8 cellular contexts compared by ENCODE assay signal in the genomic region with DNA sequence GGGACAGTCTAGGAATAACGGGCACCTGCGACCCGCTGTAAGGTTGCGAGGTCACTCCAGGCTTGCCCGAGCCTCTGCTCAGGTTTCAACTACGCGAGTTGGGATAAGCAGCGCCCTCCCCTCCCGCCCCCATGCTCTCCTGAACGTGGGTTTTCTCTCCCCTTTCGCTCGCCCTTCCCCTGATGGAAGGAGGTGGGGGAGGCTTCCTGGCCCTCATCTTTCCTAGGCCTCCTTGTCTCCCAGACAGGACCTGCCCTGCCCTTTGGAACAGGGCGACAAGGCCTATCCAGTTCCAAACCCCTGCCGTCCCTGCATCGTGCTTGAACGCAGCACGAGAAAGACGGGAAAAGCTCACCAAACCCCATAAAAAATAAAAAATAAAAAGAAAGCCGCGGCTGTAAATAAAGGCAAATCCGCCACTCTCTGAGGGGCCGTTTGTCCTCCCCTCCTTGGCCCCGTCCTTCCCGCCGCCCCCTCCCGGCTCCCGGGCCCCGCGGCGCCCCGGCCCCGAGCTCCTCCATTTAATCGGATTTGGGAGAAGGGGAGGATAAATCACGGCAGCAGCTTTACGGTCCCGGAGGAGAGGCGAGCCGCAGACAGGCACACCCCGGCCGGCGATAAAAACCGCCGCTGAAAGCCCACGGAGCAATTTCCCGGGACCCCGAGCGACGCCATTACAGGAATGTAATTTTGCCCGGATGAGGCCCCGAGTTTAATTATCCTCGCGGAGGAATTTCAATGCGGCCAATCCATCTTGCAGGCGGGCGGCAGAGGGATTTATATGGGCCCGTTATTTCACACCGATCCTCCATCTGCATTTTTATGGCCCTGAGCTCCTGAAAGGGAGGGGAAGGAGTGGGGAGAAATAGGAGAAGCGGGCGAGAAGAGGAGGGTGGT. TPM values are rescaled to one million over a fixed set of nuclear protein-coding genes. Genes with fewer than 3 reads are reported as not detected.
DNase-seq lines count a peak whose midpoint lies in the region; ATAC-seq, FAIRE-seq and TF ChIP-seq lines count a peak whose summit lies in the region.

No MANE protein-coding gene starts in this region.

- intact Hi-C loops in PC-3 (cut with micrococcal nuclease), result loop anchor here (1.0 to 2.0 kb wide), 5 partner anchors 18 to 134 kb away; a partner anchor contains a TSS
- intact Hi-C loops in K562 (cut with micrococcal nuclease), result loop anchor here (1.0 to 2.0 kb wide), 3 partner anchors 50 to 134 kb away; a partner anchor contains a TSS

- no peak for DNase-seq in PC-3
- DNase-seq in K562 (ENCODE audit: extremely low read depth in 1 of 4, low spot score in 3 of 4), result no peak
- no peak for DNase-seq in iPS DF 6.9 (ENCODE audit: low read depth, low spot score)
- no peak for DNase-seq in NCI-H2081 (lab: John Stamatoyannopoulos, UW)

- H2AFZ ChIP-seq in PC-3 (ENCODE audit: low read length), result peak overlapping the region; percentile 93
- H2AFZ ChIP-seq in K562 (ENCODE audit: low read depth, low read length), result peak overlapping the region; percentile 94

- no peaks in the 10 kb centered on the region for H4K20me1 ChIP-seq in PC-3 (ENCODE audit: low read length)
- H4K20me1 ChIP-seq in K562 (replicated peaks; ENCODE audit: control insufficient read depth, insufficient read depth, low read length), result no peaks in the 10 kb centered on the region

- in situ Hi-C loops in K562 (cut with MboI), result loop anchor here (5.0 kb wide), 1 partner anchor 135 kb away; no protein-coding TSS in a partner anchor

- H3K9me3 ChIP-seq in PC-3 (ENCODE audit: low read length) (no peaks in the 10 kb centered on the region), K562 (replicated peaks; ENCODE audit: control insufficient read depth, insufficient read depth, low read depth, low read length) (no peaks in the 10 kb centered on the region), iPS DF 6.9 (ENCODE audit: control insufficient read depth, insufficient read depth, low read length) (no peaks in the 10 kb centered on the region)

- H3K79me2 ChIP-seq in PC-3 (ENCODE audit: low read length) (peaks cover 20% of the 10 kb centered on the region), K562 (ENCODE audit: control insufficient read depth, insufficient read depth, low read length) (peaks cover 35% of the 10 kb centered on the region)

- H3K4me3 ChIP-seq in GM12875 (ENCODE audit: low read depth, low read length), result peak overlapping the region; percentile 55
- H3K4me3 ChIP-seq in PC-3 (ENCODE audit: low read length), result peak overlapping the region; percentile 59
- H3K4me3 ChIP-seq in K562, result no peak overlapping the region
- peak overlapping the region; percentile 35; the same call in 1 of the 2 replicates for H3K4me3 ChIP-seq in iPS DF 6.9 (ENCODE audit: low read length)
- H3K4me3 ChIP-seq in rectal smooth muscle tissue (ENCODE audit: low read length), result peak overlapping the region; percentile 86

- no peaks in the 10 kb centered on the region for H3K9me2 ChIP-seq in PC-3 (replicated peaks; ENCODE audit: low read length)

- H3K27me3 ChIP-seq in PC-3 (ENCODE audit: low read length), result no peaks in the 10 kb centered on the region
- H3K27me3 ChIP-seq in K562 (ENCODE audit: control insufficient read depth in 2 of 2, insufficient read depth in 2 of 2, low read length in 2 of 2), result peaks cover 0 to 4% of the 10 kb centered on the region in 2 experiments; a peak in 2 of 5 replicates
- H3K27me3 ChIP-seq in iPS DF 6.9 (ENCODE audit: control insufficient read depth, insufficient read depth, low read length), result no peaks in the 10 kb centered on the region
- H3K27me3 ChIP-seq in rectal smooth muscle tissue (ENCODE audit: control insufficient read depth, insufficient read depth, low read length), result no peaks in the 10 kb centered on the region

- no peaks in the 10 kb centered on the region for H3K9me1 ChIP-seq in K562 (ENCODE audit: control insufficient read depth, insufficient read depth, low read length)

- TF ChIP-seq RAD21 in K562 (CRISPR knock-in tag; conservative IDR thresholded peaks at IDR 0.05 in 1 of 2, IDR thresholded peaks at IDR 0.05 in 1 of 2), result no peak

- BruUV-seq in PC-3 (replicated peaks; lab: Mats Ljungman, UMichigan) (TSS peak; percentile 91), K562 (replicated peaks; lab: Mats Ljungman, UMichigan) (no TSS peak)

- no peak; the same call in 1 of the 2 replicates for ATAC-seq in PC-3
- no peak for ATAC-seq in K562
- no peak for ATAC-seq in GM21381 (IDR thresholded peaks at IDR 0.05; ENCODE audit: unreplicated experiment)
- ATAC-seq in GM19467 (IDR thresholded peaks at IDR 0.05; ENCODE audit: unreplicated experiment), result no peak

- H3K27ac ChIP-seq in PC-3 (ENCODE audit: low read length), result no peak overlapping the region
- no peak overlapping the region for H3K27ac ChIP-seq in K562 (ENCODE audit: extremely low read depth, low read depth, low read length)
- no peak overlapping the region for H3K27ac ChIP-seq in iPS DF 6.9 (ENCODE audit: low read length)
- H3K27ac ChIP-seq in rectal smooth muscle tissue (ENCODE audit: low read depth, low read length), result peak overlapping the region; percentile 97

- H3K9ac ChIP-seq in PC-3 (ENCODE audit: low read length) (peak overlapping the region; percentile 43; the same call in 1 of the 2 replicates), K562 (ENCODE audit: insufficient read depth in 1 of 2, low read depth in 2 of 2, low read length in 2 of 2) (peak overlapping the region in 1 of 2 experiments; percentile 97; a peak in 1 of 4 replicates), rectal smooth muscle tissue (ENCODE audit: low read length) (peak overlapping the region; percentile 71)

- peaks cover 5% of the 10 kb centered on the region; the same call in 1 of the 2 replicates for H3K36me3 ChIP-seq in PC-3 (ENCODE audit: low read depth, low read length)
- H3K36me3 ChIP-seq in K562 (ENCODE audit: control insufficient read depth, insufficient read depth, low read length), result peaks cover 30% of the 10 kb centered on the region
- no peaks in the 10 kb centered on the region; the same call in 1 of the 2 replicates for H3K36me3 ChIP-seq in iPS DF 6.9 (ENCODE audit: control insufficient read depth, insufficient read depth, low read length)
- peaks cover 3% of the 10 kb centered on the region for H3K36me3 ChIP-seq in rectal smooth muscle tissue (ENCODE audit: control insufficient read depth, insufficient read depth, low read length)

- no peaks in the 10 kb centered on the region for H3F3A ChIP-seq in PC-3 (ENCODE audit: low read length, unreplicated experiment)

- 92% methylated on average over 37 of the region's 59 CpGs for WGBS in K562 (ENCODE audit: insufficient coverage, low coverage, missing lambda C conversion rate)
- no CpG with 5 or more reads among the region's 59 CpGs for WGBS in iPS DF 6.9 (ENCODE audit: insufficient coverage, insufficient read length)

- TF ChIP-seq EP300 in K562 (IDR thresholded peaks at IDR 0.05; ENCODE audit: low read length), result no peak

- H3K4me2 ChIP-seq in PC-3 (ENCODE audit: low read length), result peak overlapping the region; percentile 80
- H3K4me2 ChIP-seq in K562 (ENCODE audit: insufficient read depth, low read length), result peak overlapping the region; percentile 71; the same call in 1 of the 2 replicates

- no peak for TF ChIP-seq POLR2A in K562 (conservative IDR thresholded peaks at IDR 0.05)

- no peak for FAIRE-seq in K562 (lab: Jason Lieb, UNC)

- H3K4me1 ChIP-seq in PC-3 (ENCODE audit: insufficient read depth, low read length), result peaks cover 16% of the 10 kb centered on the region
- peaks cover 8 to 9% of the 10 kb centered on the region in 2 experiments; a peak in 3 of 5 replicates for H3K4me1 ChIP-seq in K562 (replicated peaks in 1 of 2; ENCODE audit: control insufficient read depth in 2 of 2, insufficient read depth in 2 of 2, low read length in 2 of 2)
- H3K4me1 ChIP-seq in iPS DF 6.9 (ENCODE audit: control insufficient read depth, insufficient read depth, low read length), result peaks cover 3% of the 10 kb centered on the region
- H3K4me1 ChIP-seq in rectal smooth muscle tissue (ENCODE audit: control insufficient read depth, insufficient read depth, low read length), result peaks cover 22% of the 10 kb centered on the region

- TF ChIP-seq CTCF in GM12875 (IDR thresholded peaks at IDR 0.05; ENCODE audit: borderline replicate concordance, insufficient read depth, low read depth, low read length) (no peak), PC-3 (conservative IDR thresholded peaks at IDR 0.05; ENCODE audit: low read depth, low read length) (no peak), K562 (IDR thresholded peaks at IDR 0.05 in 2 of 3, conservative IDR thresholded peaks at IDR 0.05 in 1 of 3; ENCODE audit: insufficient read depth in 2 of 3, low read depth in 1 of 3, low read length in 3 of 3) (no peak)

- CTCF ChIA-PET in PC-3 (lab: Charles Lee), result interaction anchor here (0.6 to 0.7 kb wide), 2 partner anchors 28 to 354 kb away, joined by 4 read pairs; no protein-coding TSS in a partner anchor
- CTCF ChIA-PET in K562 (lab: Yijun Ruan, JAX; ENCODE audit: low intra/inter-chr PET ratio), result interaction anchor here (0.6 to 4.4 kb wide), 5 partner anchors 51 to 144 kb away, joined by 4 to 59 read pairs (median 8); a partner anchor contains a TSS

- POLR2A ChIA-PET in PC-3 (lab: Charles Lee; ENCODE audit: unreplicated experiment), result no interaction called here
- POLR2A ChIA-PET in K562 (lab: Yijun Ruan, JAX), result interaction anchor here (0.7 to 2.8 kb wide), 8 partner anchors 8 to 134 kb away, joined by 3 to 14 read pairs (median 4); no protein-coding TSS in a partner anchor

RNA-seq across cellular contexts. Expression of a gene that starts 1.1 kb away (rescaled TPM):
- total RNA-seq in PC-3 (2014; rRNA removed) (244 and 322 TPM in 2 replicates), K562 (2014; rRNA removed) (314 and 449 TPM in 2 replicates), K562 (2014; rRNA removed; fragmentation: Illumina TruSeq; extraction: Trizol) (338 and 468 TPM in 2 replicates), K562 (2015; rRNA removed; fragmentation: Illumina TruSeq; extraction: Trizol) (543 and 551 TPM in 2 replicates), K562 (2021) (458 and 490 TPM in 2 replicates)
- total RNA-seq in K562 (2011; cell fraction: chromatin; rRNA removed; ENCODE audit: low replicate concordance), result 68.0 and 106 TPM in 2 replicates
- total RNA-seq in K562 (2011; cell fraction: nucleolus; rRNA removed), result 128 and 131 TPM in 2 replicates
- 147 and 211 TPM in 2 replicates for total RNA-seq in K562 (2011; cell fraction: nucleoplasm; rRNA removed)
- polyA plus RNA-seq in K562 (2011; rRNA removed) (372 and 445 TPM in 2 replicates), K562 (2014; fragmentation: Illumina TruSeq; extraction: Trizol) (845 and 851 TPM in 2 replicates), K562 (2014; fragmentation: Nextera tagmentation; extraction: Ambion mirVana) (1,000 to 10,000 TPM; 1,200 to 1,208 TPM), K562 (2014; rRNA removed) (377 and 575 TPM in 2 replicates)
- polyA plus RNA-seq in K562 (2011; cell fraction: cytosol; rRNA removed), result 857 and 961 TPM in 2 replicates
- polyA plus RNA-seq in K562 (2011; cell fraction: nucleus; rRNA removed), result 343 and 358 TPM in 2 replicates
- polyA plus RNA-seq in K562 (2012), result 869 and 1,024 TPM in 2 replicates
- 585 and 751 TPM in 2 replicates for polyA minus RNA-seq in K562 (2011; rRNA and poly(A)+ RNA removed)
- polyA minus RNA-seq in K562 (2011; cell fraction: cytosol; rRNA and poly(A)+ RNA removed), result 326 and 340 TPM in 2 replicates
- 72.2 and 129 TPM in 2 replicates for polyA minus RNA-seq in K562 (2011; cell fraction: nucleus; rRNA and poly(A)+ RNA removed)

RNA-seq across cellular contexts. Expression of a gene that starts 50.3 kb away (rescaled TPM):
- 20.4 and 30.6 TPM in 2 replicates for total RNA-seq in PC-3 (2014; rRNA removed)
- 90.7 and 154 TPM in 2 replicates for total RNA-seq in K562 (2011; cell fraction: chromatin; rRNA removed; ENCODE audit: low replicate concordance)
- 62.6 and 76.5 TPM in 2 replicates for total RNA-seq in K562 (2011; cell fraction: nucleolus; rRNA removed)
- total RNA-seq in K562 (2011; cell fraction: nucleoplasm; rRNA removed), result 74.6 and 85.6 TPM in 2 replicates
- total RNA-seq in K562 (2014; rRNA removed), result 7.2 and 10.2 TPM in 2 replicates
- 11.0 and 12.0 TPM in 2 replicates for total RNA-seq in K562 (2014; rRNA removed; fragmentation: Illumina TruSeq; extraction: Trizol)
- total RNA-seq in K562 (2015; rRNA removed; fragmentation: Illumina TruSeq; extraction: Trizol), result 5.5 and 6.2 TPM in 2 replicates
- total RNA-seq in K562 (2021), result 11.3 and 16.3 TPM in 2 replicates
- polyA plus RNA-seq in K562 (2011; rRNA removed), result 31.8 and 37.5 TPM in 2 replicates
- 34.8 and 38.4 TPM in 2 replicates for polyA plus RNA-seq in K562 (2011; cell fraction: cytosol; rRNA removed)
- 200 and 212 TPM in 2 replicates for polyA plus RNA-seq in K562 (2011; cell fraction: nucleus; rRNA removed)
- 14.8 and 38.0 TPM in 2 replicates for polyA plus RNA-seq in K562 (2012)
- polyA plus RNA-seq in K562 (2014; fragmentation: Illumina TruSeq; extraction: Trizol), result 17.4 and 21.0 TPM in 2 replicates
- polyA plus RNA-seq in K562 (2014; fragmentation: Nextera tagmentation; extraction: Ambion mirVana), result 1 to 10 TPM; 1.9 to 3.4 TPM
- polyA plus RNA-seq in K562 (2014; rRNA removed), result 13.2 and 13.7 TPM in 2 replicates
- 17.3 and 22.1 TPM in 2 replicates for polyA minus RNA-seq in K562 (2011; rRNA and poly(A)+ RNA removed)
- 6.3 and 8.0 TPM in 2 replicates for polyA minus RNA-seq in K562 (2011; cell fraction: cytosol; rRNA and poly(A)+ RNA removed)
- 28.4 and 36.7 TPM in 2 replicates for polyA minus RNA-seq in K562 (2011; cell fraction: nucleus; rRNA and poly(A)+ RNA removed)

RNA-seq across cellular contexts. Expression of a gene that starts 50.8 kb away (rescaled TPM):
- total RNA-seq in PC-3 (2014; rRNA removed) (7.9 and 14.2 TPM in 2 replicates), K562 (2014; rRNA removed) (8.5 and 10.6 TPM in 2 replicates), K562 (2014; rRNA removed; fragmentation: Illumina TruSeq; extraction: Trizol) (16.7 and 17.8 TPM in 2 replicates), K562 (2015; rRNA removed; fragmentation: Illumina TruSeq; extraction: Trizol) (12.3 and 13.8 TPM in 2 replicates), K562 (2021) (20.7 and 23.8 TPM in 2 replicates)
- total RNA-seq in K562 (2011; cell fraction: chromatin; rRNA removed; ENCODE audit: low replicate concordance), result 37.6 and 52.5 TPM in 2 replicates
- 22.0 and 24.5 TPM in 2 replicates for total RNA-seq in K562 (2011; cell fraction: nucleolus; rRNA removed)
- 48.6 and 75.5 TPM in 2 replicates for total RNA-seq in K562 (2011; cell fraction: nucleoplasm; rRNA removed)
- polyA plus RNA-seq in K562 (2011; rRNA removed) (20.9 and 23.0 TPM in 2 replicates), K562 (2014; fragmentation: Illumina TruSeq; extraction: Trizol) (20.8 and 22.0 TPM in 2 replicates), K562 (2014; fragmentation: Nextera tagmentation; extraction: Ambion mirVana) (10 to 100 TPM; 28.9 to 30.4 TPM), K562 (2014; rRNA removed) (18.4 and 23.5 TPM in 2 replicates)
- polyA plus RNA-seq in K562 (2011; cell fraction: cytosol; rRNA removed), result 13.1 and 21.3 TPM in 2 replicates
- 24.3 and 25.6 TPM in 2 replicates for polyA plus RNA-seq in K562 (2011; cell fraction: nucleus; rRNA removed)
- polyA plus RNA-seq in K562 (2012), result 11.9 and 18.6 TPM in 2 replicates
- 20.8 and 32.8 TPM in 2 replicates for polyA minus RNA-seq in K562 (2011; rRNA and poly(A)+ RNA removed)
- polyA minus RNA-seq in K562 (2011; cell fraction: cytosol; rRNA and poly(A)+ RNA removed), result 12.7 and 28.9 TPM in 2 replicates
- polyA minus RNA-seq in K562 (2011; cell fraction: nucleus; rRNA and poly(A)+ RNA removed), result 9.7 and 15.9 TPM in 2 replicates
